12 cellular contexts compared by ENCODE assay signal in genomic region chr5:59020611-59021285, GRCh38.
A peak's percentile ranks its signal among the peaks of the same experiment; 100 is the strongest.
DNase-seq lines count a peak whose midpoint lies in the region; ATAC-seq and TF ChIP-seq lines count a peak whose summit lies in the region.
"Had no signal": no experiment of that assay in that cellular context is flagged by ENCODE, and none has a peak within 500 bp of the region (broad histone marks: within the 10 kb centered on the region; RNA-seq: fewer than 3 reads in every experiment).

No MANE protein-coding gene starts in this region.

- H3K9me3 Mint-ChIP-seq in natural killer cell (no peaks in the 10 kb centered on the region), endodermal cell (no peaks in the 10 kb centered on the region)

- peak in 1 of 3 donors; percentile 27 for ATAC-seq in natural killer cell
- ATAC-seq in HG02852 (IDR thresholded peaks at IDR 0.05; ENCODE audit: unreplicated experiment) = no peak

- intact Hi-C loops in natural killer cell (cut with micrococcal nuclease) = no loop called here

- DNase-seq in Caki2 (ENCODE audit: low read depth) (peak; percentile 43), NCI-H2227 (lab: John Stamatoyannopoulos, UW; ENCODE audit: unreplicated experiment) (peak; percentile 23), astrocyte of the spinal cord (ENCODE audit: low read depth, low spot score) (peak; percentile 45), natural killer cell (no peak), MV-4-11 (lab: John Stamatoyannopoulos, UW) (no peak), nucleus accumbens (lab: John Stamatoyannopoulos, UW) (no peak), endodermal cell (no peak)
- DNase-seq: cerebellar nuclear complex; hypothalamus; NK-92 treated with Interleukin-12 subunit alpha and Interleukin-12 subunit beta, amount 100 ng/mL, for 24 hours had no signal

- no peaks in the 10 kb centered on the region for H3K9me3 ChIP-seq in endodermal cell (ENCODE audit: control insufficient read depth, low read length)
- H3K9me3 ChIP-seq: right atrium auricular region had no signal

- H3K27ac ChIP-seq in endodermal cell (ENCODE audit: low read depth, low read length) = no peak overlapping the region
- H3K27ac ChIP-seq: right atrium auricular region had no signal

- H3K4me3 Mint-ChIP-seq in natural killer cell = no peak overlapping the region
- no peak overlapping the region for H3K4me3 Mint-ChIP-seq in endodermal cell

- H3K4me1 ChIP-seq in endodermal cell (ENCODE audit: control insufficient read depth, insufficient read depth, low read length) = no peaks in the 10 kb centered on the region

- H3K9ac ChIP-seq in endodermal cell (ENCODE audit: extremely low read depth, low read length, poor library complexity, severe bottlenecking) = no peak overlapping the region

- no peak for TF ChIP-seq CTCF in astrocyte of the spinal cord (IDR thresholded peaks at IDR 0.05; ENCODE audit: low read depth, low read length)
- no peak for TF ChIP-seq CTCF in natural killer cell (IDR thresholded peaks at IDR 0.05)
- TF ChIP-seq CTCF in endodermal cell (conservative IDR thresholded peaks at IDR 0.05) = no peak

- 60 to 69% methylated on average over 2 to 3 of the region's 3 CpGs for WGBS in endodermal cell (ENCODE audit: insufficient coverage in 1 of 2, insufficient read length in 1 of 2), 2 experiments

- in situ Hi-C loops in Caki2 (cut with HindIII; ENCODE audit: low pct_unique_long_range_greater_than_20kb, low sequenced_read_pairs) (no loop called here), astrocyte of the spinal cord (cut with HindIII; ENCODE audit: low sequenced_read_pairs) (no loop called here)

- no peaks in the 10 kb centered on the region for H3K36me3 ChIP-seq in endodermal cell (ENCODE audit: control insufficient read depth, insufficient read depth, low read length)

- H3K4me3 ChIP-seq in astrocyte of the spinal cord (ENCODE audit: low read depth, low read length) (no peak overlapping the region), endodermal cell (ENCODE audit: low read length) (no peak overlapping the region)
- H3K4me3 ChIP-seq: right atrium auricular region had no signal

- H3K4me1 Mint-ChIP-seq in natural killer cell (peaks cover 59 to 69% of the 10 kb centered on the region in 2 donors), endodermal cell (peaks cover 6% of the 10 kb centered on the region)

- H3K36me3 Mint-ChIP-seq in natural killer cell = no peaks in the 10 kb centered on the region
- H3K36me3 Mint-ChIP-seq in endodermal cell (ENCODE audit: low read depth) = no peaks in the 10 kb centered on the region

- H3K27ac Mint-ChIP-seq in natural killer cell = peak overlapping the region; percentile 2
- H3K27ac Mint-ChIP-seq in endodermal cell = no peak overlapping the region

- H3K27me3 Mint-ChIP-seq in natural killer cell (ENCODE audit: low read depth in 2 of 2) = no peaks in the 10 kb centered on the region
- H3K27me3 Mint-ChIP-seq in endodermal cell (ENCODE audit: insufficient read depth) = no peaks in the 10 kb centered on the region

- no peaks in the 10 kb centered on the region for H3K27me3 ChIP-seq in endodermal cell (ENCODE audit: control insufficient read depth, insufficient read depth, low read length, poor library complexity, severe bottlenecking)
- H3K27me3 ChIP-seq: right atrium auricular region had no signal

Comparison
In these comparisons a context has a peak if more than half of its experiments do, and no peak if none do; other contexts are left out.
1. DNase-seq: peak in Caki2 (single experiment), NCI-H2227 (single experiment) and astrocyte of the spinal cord (single experiment); none in natural killer cell (single experiment), MV-4-11 (single experiment), nucleus accumbens (0 of 56) and endodermal cell (single experiment).